ENCODE assay signal across 21 cellular contexts in the genomic region with DNA sequence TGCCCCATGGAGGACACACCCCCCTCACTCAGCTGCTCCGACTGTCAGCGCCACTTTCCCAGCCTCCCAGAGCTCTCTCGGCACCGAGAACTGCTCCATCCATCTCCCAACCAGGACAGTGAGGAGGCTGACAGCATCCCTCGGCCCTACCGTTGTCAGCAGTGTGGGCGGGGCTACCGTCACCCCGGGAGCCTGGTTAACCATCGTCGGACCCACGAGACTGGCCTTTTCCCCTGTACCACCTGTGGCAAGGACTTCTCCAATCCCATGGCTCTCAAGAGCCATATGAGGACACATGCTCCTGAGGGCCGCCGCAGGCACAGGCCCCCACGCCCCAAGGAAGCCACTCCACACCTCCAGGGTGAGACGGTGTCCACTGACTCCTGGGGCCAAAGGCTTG. TPM values are rescaled to one million over a fixed set of nuclear protein-coding genes. Genes with fewer than 3 reads are reported as not detected.
A peak's percentile ranks its signal among the peaks of the same experiment; 100 is the strongest.
DNase-seq lines count a peak whose midpoint lies in the region; ATAC-seq and TF ChIP-seq lines count a peak whose summit lies in the region.
"Had no signal": no experiment of that assay in that cellular context is flagged by ENCODE, and none has a peak within 500 bp of the region (broad histone marks: within the 10 kb centered on the region; RNA-seq: fewer than 3 reads in every experiment).

No MANE protein-coding gene starts in this region.

- H3K36me3 Mint-ChIP-seq in T-helper 1 cell treated with Interleukin-12 subunit alpha and Interleukin-12 subunit beta and Interleukin-4 antibody, amounts not matched to agents 30 μg/mL and 1 μg/mL, for 36 hours (ENCODE audit: low read depth) = peaks cover 29% of the 10 kb centered on the region
- peaks cover 68% of the 10 kb centered on the region for H3K36me3 Mint-ChIP-seq in CD8-positive, alpha-beta T cell
- peaks cover 76% of the 10 kb centered on the region for H3K36me3 Mint-ChIP-seq in activated T-helper 17 cell treated with anti-CD3 and anti-CD28 coated beads, Interleukin-2, amount 50 U/mL, for 72 hours (ENCODE audit: low read depth)
- peaks cover 36% of the 10 kb centered on the region for H3K36me3 Mint-ChIP-seq in nephron (ENCODE audit: low read depth)

- no peak for TF ChIP-seq CTCF in CD8-positive, alpha-beta T cell (IDR thresholded peaks at IDR 0.05)
- TF ChIP-seq CTCF in nephron (IDR thresholded peaks at IDR 0.05; ENCODE audit: unreplicated experiment in 3 of 3) (no peak), tibial artery (IDR thresholded peaks at IDR 0.05) (no peak)

- H3K36me3 ChIP-seq in CD8-positive, alpha-beta T cell (ENCODE audit: insufficient read depth, low read length) = peaks cover 21% of the 10 kb centered on the region
- H3K36me3 ChIP-seq in tibial artery = peaks cover 42 to 53% (median 53%) of the 10 kb centered on the region in 3 donors

- H3K4me3 ChIP-seq in CD8-positive, alpha-beta T cell (ENCODE audit: low read depth, low read length) = no peak overlapping the region
- no peak overlapping the region for H3K4me3 ChIP-seq in tibial artery
- H3K4me3 ChIP-seq: heart left ventricle, SJCRH30, skin epidermis had no signal

- CTCF ChIA-PET in CD8-positive, alpha-beta T cell (lab: Charles Lee) = interaction anchor here (1.2 kb wide), 1 partner anchor 66 kb away, joined by 4 read pairs; no protein-coding TSS in a partner anchor

- intact Hi-C loops in CD8-positive, alpha-beta T cell (cut with DNase I, micrococcal nuclease) = loop anchor here in 1 of 2 experiments (10.0 kb wide), 2 partner anchors 422 to 788 kb away; partner anchors contain the start of genes FBRS and PRR14
- intact Hi-C loops in tibial artery (cut with DNase I; ENCODE audit: low total_unique reads) = loop anchor here (10.0 kb wide), 1 partner anchor 368 kb away; the partner anchor contains the start of gene ZNF843

- no peak overlapping the region for H3K27ac ChIP-seq in CD8-positive, alpha-beta T cell (ENCODE audit: low read depth, low read length)
- no peak overlapping the region for H3K27ac ChIP-seq in tibial artery
- H3K27ac ChIP-seq: 22Rv1, heart left ventricle, SJCRH30 had no signal

- no peaks in the 10 kb centered on the region for H3K27me3 Mint-ChIP-seq in T-helper 1 cell treated with Interleukin-12 subunit alpha and Interleukin-12 subunit beta and Interleukin-4 antibody, amounts not matched to agents 30 μg/mL and 1 μg/mL, for 36 hours (ENCODE audit: low read depth)
- H3K27me3 Mint-ChIP-seq in CD8-positive, alpha-beta T cell (ENCODE audit: low read depth) = no peaks in the 10 kb centered on the region
- H3K27me3 Mint-ChIP-seq in activated T-helper 17 cell treated with anti-CD3 and anti-CD28 coated beads, Interleukin-2, amount 50 U/mL, for 72 hours = no peaks in the 10 kb centered on the region
- no peaks in the 10 kb centered on the region for H3K27me3 Mint-ChIP-seq in nephron (ENCODE audit: low read depth)

- H3K4me3 Mint-ChIP-seq in T-helper 1 cell treated with Interleukin-12 subunit alpha and Interleukin-12 subunit beta and Interleukin-4 antibody, amounts not matched to agents 30 μg/mL and 1 μg/mL, for 36 hours = peak overlapping the region; percentile 25
- no peak overlapping the region for H3K4me3 Mint-ChIP-seq in CD8-positive, alpha-beta T cell
- peak overlapping the region; percentile 93 for H3K4me3 Mint-ChIP-seq in activated T-helper 17 cell treated with anti-CD3 and anti-CD28 coated beads, Interleukin-2, amount 50 U/mL, for 72 hours
- H3K4me3 Mint-ChIP-seq in nephron = peak overlapping the region; percentile 95 to 96 (median 95)

- no peaks in the 10 kb centered on the region for H3K9me3 Mint-ChIP-seq in T-helper 1 cell treated with Interleukin-12 subunit alpha and Interleukin-12 subunit beta and Interleukin-4 antibody, amounts not matched to agents 30 μg/mL and 1 μg/mL, for 36 hours
- H3K9me3 Mint-ChIP-seq in CD8-positive, alpha-beta T cell = no peaks in the 10 kb centered on the region
- no peaks in the 10 kb centered on the region for H3K9me3 Mint-ChIP-seq in activated T-helper 17 cell treated with anti-CD3 and anti-CD28 coated beads, Interleukin-2, amount 50 U/mL, for 72 hours
- H3K9me3 Mint-ChIP-seq in nephron = no peaks in the 10 kb centered on the region

- peaks cover 27% of the 10 kb centered on the region for H3K4me1 ChIP-seq in CD8-positive, alpha-beta T cell (ENCODE audit: insufficient read depth, low read length)
- peaks cover 0 to 31% (median 23%) of the 10 kb centered on the region in 4 donors for H3K4me1 ChIP-seq in tibial artery

- ATAC-seq in CD8-positive, alpha-beta T cell = no peak
- ATAC-seq in activated T-helper 17 cell treated with anti-CD3 and anti-CD28 coated beads, Interleukin-2, amount 50 U/mL, for 72 hours (replicated peaks) = no peak
- no peak for ATAC-seq in HG02678 (IDR thresholded peaks at IDR 0.05; ENCODE audit: unreplicated experiment)
- ATAC-seq: heart left ventricle had no signal

- no peak overlapping the region for H3K27ac Mint-ChIP-seq in T-helper 1 cell treated with Interleukin-12 subunit alpha and Interleukin-12 subunit beta and Interleukin-4 antibody, amounts not matched to agents 30 μg/mL and 1 μg/mL, for 36 hours
- H3K27ac Mint-ChIP-seq in CD8-positive, alpha-beta T cell = peak overlapping the region; percentile 52
- H3K27ac Mint-ChIP-seq in activated T-helper 17 cell treated with anti-CD3 and anti-CD28 coated beads, Interleukin-2, amount 50 U/mL, for 72 hours = peak overlapping the region; percentile 50
- H3K27ac Mint-ChIP-seq in nephron = no peak overlapping the region

- H3K4me1 Mint-ChIP-seq in T-helper 1 cell treated with Interleukin-12 subunit alpha and Interleukin-12 subunit beta and Interleukin-4 antibody, amounts not matched to agents 30 μg/mL and 1 μg/mL, for 36 hours (ENCODE audit: low read depth) = peaks cover 24% of the 10 kb centered on the region
- peaks cover 41% of the 10 kb centered on the region for H3K4me1 Mint-ChIP-seq in CD8-positive, alpha-beta T cell (ENCODE audit: low read depth)
- peaks cover 19% of the 10 kb centered on the region for H3K4me1 Mint-ChIP-seq in activated T-helper 17 cell treated with anti-CD3 and anti-CD28 coated beads, Interleukin-2, amount 50 U/mL, for 72 hours
- H3K4me1 Mint-ChIP-seq in nephron = peaks cover 24% of the 10 kb centered on the region

- H3K9me3 ChIP-seq in CD8-positive, alpha-beta T cell (ENCODE audit: low read length) = no peaks in the 10 kb centered on the region
- H3K9me3 ChIP-seq in tibial artery = no peaks in the 10 kb centered on the region
- H3K9me3 ChIP-seq: heart left ventricle, SJCRH30 had no signal

- no peaks in the 10 kb centered on the region for H3K27me3 ChIP-seq in CD8-positive, alpha-beta T cell (ENCODE audit: insufficient read depth, low read length)
- H3K27me3 ChIP-seq in tibial artery = no peaks in the 10 kb centered on the region
- H3K27me3 ChIP-seq: heart left ventricle, SJCRH30 had no signal

- DNase-seq in T-helper 1 cell (no peak), tibial artery (no peak), SIG-M5 (lab: John Stamatoyannopoulos, UW) (no peak)
- no peak for DNase-seq in CD8-positive, alpha-beta T cell
- DNase-seq: activated T-cell treated with anti-CD3 and anti-CD28 coated beads, Interleukin-2, amount 50 U/mL, for 48 hours; cerebellar nuclear complex; DMS53; NCI-H1417; NCI-H69; OCI-M1; posterior cingulate gyrus; SJCRH30; stimulated activated CD4-positive, alpha-beta T cell treated with anti-CD3 and anti-CD28 coated beads, Interleukin-2, amount 100 ng/mL, for 48 hours; T-helper 9 cell had no signal

- POLR2A ChIA-PET in CD8-positive, alpha-beta T cell (lab: Charles Lee) = no interaction called here

RNA-seq across cellular contexts. Expression of gene ZNF646, which starts 2.1 kb away (rescaled TPM):
- total RNA-seq in CD8-positive, alpha-beta T cell = 10 to 100 TPM; 16.6 to 18.7 TPM
- total RNA-seq in activated T-helper 17 cell treated with anti-CD3 and anti-CD28 coated beads, Interleukin-2, amount 50 U/mL, for 72 hours = 10 to 100 TPM; 19.6 to 29.7 TPM

RNA-seq across cellular contexts. Expression of gene ZNF668, which starts 2.3 kb away (rescaled TPM):
- 10 to 100 TPM; 10.1 to 11.1 TPM for total RNA-seq in CD8-positive, alpha-beta T cell
- total RNA-seq in activated T-helper 17 cell treated with anti-CD3 and anti-CD28 coated beads, Interleukin-2, amount 50 U/mL, for 72 hours = 10 to 100 TPM; 15.1 to 19.4 TPM

RNA-seq across cellular contexts. Expression of gene PRSS53, which starts 12.4 kb away (rescaled TPM):
- total RNA-seq in CD8-positive, alpha-beta T cell = 1 to 10 TPM; 3.1 to 5.9 TPM
- total RNA-seq in activated T-helper 17 cell treated with anti-CD3 and anti-CD28 coated beads, Interleukin-2, amount 50 U/mL, for 72 hours = 10 to 100 TPM in 1 of 2 donors, 1 to 10 TPM in 1; 4.5 to 17.3 TPM

RNA-seq across cellular contexts. Expression of gene VKORC1, which starts 18.3 kb away (rescaled TPM):
- total RNA-seq in CD8-positive, alpha-beta T cell = 10 to 100 TPM; 23.0 to 27.2 TPM
- total RNA-seq in activated T-helper 17 cell treated with anti-CD3 and anti-CD28 coated beads, Interleukin-2, amount 50 U/mL, for 72 hours = 100 to 1,000 TPM in 1 of 2 donors, 10 to 100 TPM in 1; 75.3 to 107 TPM

RNA-seq across cellular contexts. Expression of gene BCKDK, which starts 31.9 kb away (rescaled TPM):
- total RNA-seq in CD8-positive, alpha-beta T cell = 1 to 10 TPM; 5.6 to 7.6 TPM
- total RNA-seq in activated T-helper 17 cell treated with anti-CD3 and anti-CD28 coated beads, Interleukin-2, amount 50 U/mL, for 72 hours = 10 to 100 TPM; 48.6 to 98.3 TPM

Comparison
In these comparisons a context has a peak if more than half of its experiments do, and no peak if none do; other contexts are left out.
1. H3K27ac Mint-ChIP-seq: peak in CD8-positive, alpha-beta T cell (single experiment) and activated T-helper 17 cell treated with anti-CD3 and anti-CD28 coated beads, Interleukin-2, amount 50 U/mL, for 72 hours (single experiment); none in T-helper 1 cell treated with Interleukin-12 subunit alpha and Interleukin-12 subunit beta and Interleukin-4 antibody, amounts not matched to agents 30 μg/mL and 1 μg/mL, for 36 hours (single experiment) and nephron (0 of 3).